17 cellular contexts compared by ENCODE assay signal in genomic region chr11:114284021-114284420, GRCh38. TPM values are rescaled to one million over a fixed set of nuclear protein-coding genes. Genes with fewer than 3 reads are reported as not detected.
A peak's percentile ranks its signal among the peaks of the same experiment; 100 is the strongest.
DNase-seq lines count a peak whose midpoint lies in the region; ATAC-seq, FAIRE-seq and TF ChIP-seq lines count a peak whose summit lies in the region.
"Had no signal": no experiment of that assay in that cellular context is flagged by ENCODE, and none has a peak within 500 bp of the region (broad histone marks: within the 10 kb centered on the region; RNA-seq: fewer than 3 reads in every experiment).

No MANE protein-coding gene starts in this region.

- no peaks in the 10 kb centered on the region for H3K4me1 Mint-ChIP-seq in activated CD8-positive, alpha-beta T cell treated with anti-CD3 and anti-CD28 coated beads, Interleukin-2, amount 10 ng/mL, durations not matched to agents 7 days and 5 days (ENCODE audit: low read depth)

- peaks cover 28% of the 10 kb centered on the region for H3K27me3 Mint-ChIP-seq in activated CD8-positive, alpha-beta T cell treated with anti-CD3 and anti-CD28 coated beads, Interleukin-2, amount 10 ng/mL, durations not matched to agents 7 days and 5 days (ENCODE audit: low read depth)

- 28 to 39% methylated on average over 2 of the region's 2 CpGs for WGBS in body of pancreas, 2 donors
- 13 to 49% (median 17%) methylated on average over 2 of the region's 2 CpGs for WGBS in small intestine, 3 donors

- FAIRE-seq in small intestine (lab: Jason Lieb, UNC) = no peak
- FAIRE-seq: D721Med, frontal cortex had no signal

- DNase-seq in Right ventricle myocardium superior (peak; percentile 50), left ventricle myocardium inferior (no peak), NCI-H2081 treated with DMSO at 0.1 percent for 48 hours (lab: John Stamatoyannopoulos, UW) (peak; percentile 62), body of pancreas (peak in 3 of 4 donors; percentile 42 to 45 (median 45)), small intestine (peak; percentile 28), PC-3 (no peak), dermis blood vessel endothelial cell (no peak)
- DNase-seq in activated CD8-positive, alpha-beta T cell treated with anti-CD3 and anti-CD28 coated beads, Interleukin-2, amount 10 ng/mL, durations not matched to agents 7 days and 5 days = no peak
- DNase-seq: activated naive CD4-positive, alpha-beta T cell treated with Interleukin-2 at 50 U/mL for 16 hours; brain microvascular endothelial cell; effector CD4-positive, alpha-beta T cell; NCI-H1930 had no signal

- peaks cover 10% of the 10 kb centered on the region for H3K27me3 ChIP-seq in left ventricle myocardium inferior (ENCODE audit: low read depth)
- H3K27me3 ChIP-seq in body of pancreas = no peaks in the 10 kb centered on the region
- H3K27me3 ChIP-seq in small intestine (ENCODE audit: control insufficient read depth in 2 of 2, insufficient read depth in 2 of 2, low read length in 2 of 2) = no peaks in the 10 kb centered on the region
- no peaks in the 10 kb centered on the region for H3K27me3 ChIP-seq in PC-3 (ENCODE audit: low read length)
- H3K27me3 ChIP-seq: brain microvascular endothelial cell had no signal

- H3K9me3 Mint-ChIP-seq in activated CD8-positive, alpha-beta T cell treated with anti-CD3 and anti-CD28 coated beads, Interleukin-2, amount 10 ng/mL, durations not matched to agents 7 days and 5 days (ENCODE audit: insufficient read depth) = no peaks in the 10 kb centered on the region
- H3K9me3 Mint-ChIP-seq: WTC11 had no signal

- H3K27ac Mint-ChIP-seq in activated CD8-positive, alpha-beta T cell treated with anti-CD3 and anti-CD28 coated beads, Interleukin-2, amount 10 ng/mL, durations not matched to agents 7 days and 5 days = no peak overlapping the region
- H3K27ac Mint-ChIP-seq: WTC11 had no signal

- H3K9ac ChIP-seq in PC-3 (ENCODE audit: low read length) = no peak overlapping the region

- H3K4me3 ChIP-seq in left ventricle myocardium inferior (no peak overlapping the region), body of pancreas (no peak overlapping the region), small intestine (ENCODE audit: low read depth in 1 of 2, low read length in 2 of 2) (no peak overlapping the region), PC-3 (ENCODE audit: low read length) (no peak overlapping the region)
- H3K4me3 ChIP-seq: HAP-1 had no signal

- H3K27ac ChIP-seq in left ventricle myocardium inferior (replicated peaks) (no peak overlapping the region), body of pancreas (no peak overlapping the region), small intestine (ENCODE audit: low read depth in 1 of 2, low read length in 1 of 2) (no peak overlapping the region), PC-3 (ENCODE audit: low read length) (no peak overlapping the region)
- H3K27ac ChIP-seq: brain microvascular endothelial cell had no signal

- no peaks in the 10 kb centered on the region for H3K79me2 ChIP-seq in PC-3 (ENCODE audit: low read length)

- H3F3A ChIP-seq in PC-3 (ENCODE audit: low read length, unreplicated experiment) = no peaks in the 10 kb centered on the region

- ATAC-seq in Right ventricle myocardium superior (ENCODE audit: poor library complexity) (no peak), body of pancreas (no peak), PC-3 (no peak)
- ATAC-seq in activated CD8-positive, alpha-beta T cell treated with anti-CD3 and anti-CD28 coated beads, Interleukin-2, amount 10 ng/mL, durations not matched to agents 7 days and 5 days = no peak
- ATAC-seq: WTC11 had no signal

- H4K20me1 ChIP-seq in PC-3 (ENCODE audit: low read length) = no peaks in the 10 kb centered on the region

- no peaks in the 10 kb centered on the region for H3K9me2 ChIP-seq in PC-3 (replicated peaks; ENCODE audit: low read length)

- POLR2A ChIA-PET in PC-3 (lab: Charles Lee; ENCODE audit: unreplicated experiment) = no interaction called here
- POLR2A ChIA-PET in activated CD8-positive, alpha-beta T cell treated with anti-CD3 and anti-CD28 coated beads, Interleukin-2, amount 10 ng/mL, durations not matched to agents 7 days and 5 days (lab: Charles Lee) = no interaction called here

- H3K36me3 Mint-ChIP-seq in activated CD8-positive, alpha-beta T cell treated with anti-CD3 and anti-CD28 coated beads, Interleukin-2, amount 10 ng/mL, durations not matched to agents 7 days and 5 days (ENCODE audit: low read depth) = no peaks in the 10 kb centered on the region
- H3K36me3 Mint-ChIP-seq: WTC11 had no signal

- no peak overlapping the region for H2AFZ ChIP-seq in PC-3 (ENCODE audit: low read length)

- BruUV-seq in PC-3 (replicated peaks; lab: Mats Ljungman, UMichigan) = no TSS peak

- no peaks in the 10 kb centered on the region for H3K9me3 ChIP-seq in left ventricle myocardium inferior (replicated peaks)
- no peaks in the 10 kb centered on the region for H3K9me3 ChIP-seq in body of pancreas
- no peaks in the 10 kb centered on the region for H3K9me3 ChIP-seq in small intestine (ENCODE audit: control insufficient read depth, low read depth)
- H3K9me3 ChIP-seq in PC-3 (ENCODE audit: low read length) = no peaks in the 10 kb centered on the region
- H3K9me3 ChIP-seq: HAP-1 had no signal

- TF ChIP-seq CTCF in left ventricle myocardium inferior (IDR thresholded peaks at IDR 0.05; ENCODE audit: borderline replicate concordance) (no peak), body of pancreas (IDR thresholded peaks at IDR 0.05) (no peak), PC-3 (conservative IDR thresholded peaks at IDR 0.05; ENCODE audit: low read depth, low read length) (no peak)

- TF ChIP-seq POLR2A in body of pancreas (IDR thresholded peaks at IDR 0.05) = no peak

- H3K4me1 ChIP-seq in left ventricle myocardium inferior (peaks cover 30% of the 10 kb centered on the region), body of pancreas (no peaks in the 10 kb centered on the region), small intestine (ENCODE audit: control insufficient read depth in 2 of 2, insufficient read depth in 1 of 2, low read depth in 1 of 2, low read length in 1 of 2) (no peaks in the 10 kb centered on the region), PC-3 (ENCODE audit: insufficient read depth, low read length) (peaks cover 71% of the 10 kb centered on the region)
- H3K4me1 ChIP-seq: HAP-1 had no signal

- H3K4me3 Mint-ChIP-seq in activated CD8-positive, alpha-beta T cell treated with anti-CD3 and anti-CD28 coated beads, Interleukin-2, amount 10 ng/mL, durations not matched to agents 7 days and 5 days = no peak overlapping the region
- H3K4me3 Mint-ChIP-seq: WTC11 had no signal

- intact Hi-C loops in Right ventricle myocardium superior (cut with DNase I) (loop anchor here (10.0 kb wide), 1 partner anchor 111 kb away; no protein-coding TSS in a partner anchor), left ventricle myocardium inferior (cut with micrococcal nuclease) (no loop called here), body of pancreas (cut with DNase I) (no loop called here), PC-3 (cut with micrococcal nuclease) (loop anchor here (10.0 kb wide), 1 partner anchor 301 kb away; no protein-coding TSS in a partner anchor)

- CTCF ChIA-PET in PC-3 (lab: Charles Lee) = no interaction called here
- CTCF ChIA-PET in activated CD8-positive, alpha-beta T cell treated with anti-CD3 and anti-CD28 coated beads, Interleukin-2, amount 10 ng/mL, durations not matched to agents 7 days and 5 days (lab: Charles Lee) = no interaction called here

- H3K36me3 ChIP-seq in left ventricle myocardium inferior = no peaks in the 10 kb centered on the region
- no peaks in the 10 kb centered on the region for H3K36me3 ChIP-seq in body of pancreas (replicated peaks in 1 of 2; ENCODE audit: insufficient read depth in 1 of 2, low read depth in 2 of 2)
- H3K36me3 ChIP-seq in small intestine (ENCODE audit: control insufficient read depth in 2 of 2, insufficient read depth in 2 of 2, low read length in 2 of 2) = no peaks in the 10 kb centered on the region
- no peaks in the 10 kb centered on the region for H3K36me3 ChIP-seq in PC-3 (ENCODE audit: low read depth, low read length)
- H3K36me3 ChIP-seq: brain microvascular endothelial cell, HAP-1 had no signal

- H3K4me2 ChIP-seq in PC-3 (ENCODE audit: low read length) = no peak overlapping the region

RNA-seq across cellular contexts. Expression of gene NNMT, which starts 12.2 kb away (rescaled TPM):
- total RNA-seq in Right ventricle myocardium superior = 29.8 TPM
- total RNA-seq in left ventricle myocardium inferior = 32.6 TPM
- 100 to 1,000 TPM in 1 of 2 donors, 10 to 100 TPM in 1; 74.7 to 276 TPM for total RNA-seq in body of pancreas
- 100 to 1,000 TPM in 1 of 3 donors, 10 to 100 TPM in 2; 14.3 to 169 (median 31.1) TPM for polyA plus RNA-seq in small intestine
- 20.8 and 23.3 TPM in 2 replicates for total RNA-seq in PC-3 (2014; rRNA removed)
- 182 and 330 TPM in 2 replicates for total RNA-seq in dermis blood vessel endothelial cell
- total RNA-seq in activated CD8-positive, alpha-beta T cell treated with anti-CD3 and anti-CD28 coated beads, Interleukin-2, amount 10 ng/mL, durations not matched to agents 7 days and 5 days = not detected
- total RNA-seq: OCI-LY7 had no signal

Comparison
In these comparisons a context has a peak if more than half of its experiments do, and no peak if none do; other contexts are left out.
1. DNase-seq: peak in Right ventricle myocardium superior (single experiment), NCI-H2081 treated with DMSO at 0.1 percent for 48 hours (single experiment), body of pancreas (3 of 4) and small intestine (single experiment); none in left ventricle myocardium inferior (single experiment), PC-3 (single experiment), dermis blood vessel endothelial cell (single experiment) and activated CD8-positive, alpha-beta T cell treated with anti-CD3 and anti-CD28 coated beads, Interleukin-2, amount 10 ng/mL, durations not matched to agents 7 days and 5 days (single experiment).
2. intact Hi-C loops: an anchor here in Right ventricle myocardium superior (10.0 kb wide) and PC-3 (10.0 kb wide); none called in left ventricle myocardium inferior and body of pancreas.
3. RNA of gene NNMT, which starts 12.2 kb away (total RNA-seq): 182 to 330 TPM in dermis blood vessel endothelial cell, 74.7 to 276 TPM in body of pancreas, 32.6 TPM in left ventricle myocardium inferior (single experiment), 29.8 TPM in Right ventricle myocardium superior (single experiment) and 20.8 to 23.3 TPM in PC-3; not detected in activated CD8-positive, alpha-beta T cell treated with anti-CD3 and anti-CD28 coated beads, Interleukin-2, amount 10 ng/mL, durations not matched to agents 7 days and 5 days; every median in the first group is over 10 times any median in the second.